ENCODE assay signal across 2 cellular contexts in the genomic region with DNA sequence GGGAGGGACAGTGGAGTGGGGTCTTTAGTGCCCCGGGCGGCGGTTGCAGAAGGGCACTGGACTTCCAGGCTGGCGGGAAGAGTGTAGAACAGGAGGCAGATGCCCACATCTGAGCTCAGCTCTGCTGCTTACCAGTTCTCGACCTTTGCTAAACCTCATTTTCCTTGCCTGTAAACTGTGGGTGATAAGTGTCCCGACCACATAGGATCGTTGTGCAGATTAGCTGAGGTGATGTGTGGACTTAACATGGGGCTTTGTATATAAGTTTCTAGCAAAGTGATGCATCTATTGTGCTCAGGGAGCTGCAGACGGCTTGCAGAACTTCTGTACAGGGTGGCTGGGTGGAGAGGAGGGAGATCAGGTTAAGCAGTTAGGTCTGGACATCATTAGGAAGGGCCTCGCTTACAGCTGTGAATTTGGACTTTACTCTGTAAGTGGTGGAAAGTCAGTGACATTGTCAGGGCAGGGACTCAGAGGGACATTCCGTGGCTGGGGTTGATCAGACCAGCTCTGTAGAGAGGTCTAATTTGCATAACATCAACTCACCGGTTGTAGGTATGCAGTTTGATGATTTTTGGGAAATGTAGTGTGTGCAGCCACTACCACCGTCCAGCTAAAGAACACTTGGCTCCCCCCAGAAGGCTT.
TF ChIP-seq lines count a peak whose summit lies in the region.

No MANE protein-coding gene starts in this region.

TF ChIP-seq in WTC11, 78 proteins besides CTCF, POLR2A, EP300 and RAD21:
- TF ChIP-seq FOXJ3 (CRISPR knock-in tag; IDR thresholded peaks at IDR 0.05; ENCODE audit: borderline replicate concordance) = no peak
- TF ChIP-seq, protein P1, sequence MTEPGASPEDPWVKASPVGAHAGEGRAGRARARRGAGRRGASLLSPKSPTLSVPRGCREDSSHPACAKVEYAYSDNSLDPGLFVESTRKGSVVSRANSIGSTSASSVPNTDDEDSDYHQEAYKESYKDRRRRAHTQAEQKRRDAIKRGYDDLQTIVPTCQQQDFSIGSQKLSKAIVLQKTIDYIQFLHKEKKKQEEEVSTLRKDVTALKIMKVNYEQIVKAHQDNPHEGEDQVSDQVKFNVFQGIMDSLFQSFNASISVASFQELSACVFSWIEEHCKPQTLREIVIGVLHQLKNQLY (CRISPR knock-in tag; IDR thresholded peaks at IDR 0.05) = no peak
- no peak for TF ChIP-seq CBFB (CRISPR knock-in tag; IDR thresholded peaks at IDR 0.05; ENCODE audit: low read depth)
- TF ChIP-seq ZNF263 (CRISPR knock-in tag; IDR thresholded peaks at IDR 0.05; ENCODE audit: low read depth) = no peak
- TF ChIP-seq SOX15 (CRISPR knock-in tag; IDR thresholded peaks at IDR 0.05) = no peak
- TF ChIP-seq ATF1 (CRISPR knock-in tag; IDR thresholded peaks at IDR 0.05) = no peak
- TF ChIP-seq, protein P2, sequence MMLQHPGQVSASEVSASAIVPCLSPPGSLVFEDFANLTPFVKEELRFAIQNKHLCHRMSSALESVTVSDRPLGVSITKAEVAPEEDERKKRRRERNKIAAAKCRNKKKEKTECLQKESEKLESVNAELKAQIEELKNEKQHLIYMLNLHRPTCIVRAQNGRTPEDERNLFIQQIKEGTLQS (CRISPR knock-in tag; conservative IDR thresholded peaks at IDR 0.05) = no peak

TF ChIP-seq in liver, 16 proteins besides CTCF, POLR2A, EP300 and RAD21:
- TF ChIP-seq FOXA1 (IDR thresholded peaks at IDR 0.05) (no peak), HNF4A (conservative IDR thresholded peaks at IDR 0.05) (peak; percentile 56 to 58)
